In genomic region chr12:131555866-131556265, GRCh38 we compare ENCODE assay signal across 20 cellular contexts.
"Had no signal": no experiment of that assay in that cellular context is flagged by ENCODE, and none has a peak within 500 bp of the region (broad histone marks: within the 10 kb centered on the region; RNA-seq: fewer than 3 reads in every experiment).

No MANE protein-coding gene starts in this region.

- H3K4me3 ChIP-seq: esophagus muscularis mucosa, lower lobe of right lung, prostate gland, sigmoid colon, spleen, thoracic aorta, tibial nerve, upper lobe of left lung had no signal

- H3K27ac ChIP-seq: epithelial cell of prostate, esophagus muscularis mucosa, lower lobe of right lung, prostate gland, sigmoid colon, spleen, thoracic aorta, tibial nerve, upper lobe of left lung had no signal

- ATAC-seq: left ventricle myocardium superior; lower lobe of right lung; natural killer cell; right cardiac atrium; stimulated activated naive B cell treated with anti-CD40 and anti-IgM and Interleukin-4, amounts not matched to agents 10 μg/mL and 1 μg/mL and 100 μg/mL, for 72 hours had no signal

- H3K9me3 ChIP-seq: esophagus muscularis mucosa, lower lobe of right lung, prostate gland, sigmoid colon, spleen, thoracic aorta, tibial nerve, upper lobe of left lung had no signal

- H3K4me1 ChIP-seq: esophagus muscularis mucosa, lower lobe of right lung, prostate gland, sigmoid colon, spleen, tibial nerve, upper lobe of left lung had no signal

- H3K36me3 ChIP-seq: esophagus muscularis mucosa, lower lobe of right lung, prostate gland, sigmoid colon, spleen, thoracic aorta, tibial nerve, upper lobe of left lung had no signal

- H3K27me3 ChIP-seq: upper lobe of left lung had no signal

- DNase-seq: effector CD8-positive, alpha-beta T cell; endodermal cell; immature natural killer cell; left ventricle myocardium superior; lower lobe of right lung; natural killer cell; right cardiac atrium; sigmoid colon; spleen; stimulated activated CD4-positive, alpha-beta T cell treated with anti-CD3 and anti-CD28 coated beads, Interleukin-2, amount 100 ng/mL, for 48 hours; stimulated activated naive B cell treated with anti-CD40 and anti-IgM and Interleukin-4, amounts not matched to agents 10 μg/mL and 1 μg/mL and 100 μg/mL, for 72 hours; upper lobe of left lung had no signal

- FAIRE-seq: colon, frontal cortex, urothelium cell line had no signal
